ENCODE assay signal across 8 cellular contexts in genomic region chr14:100159107-100159864, GRCh38. TPM values are rescaled to one million over a fixed set of nuclear protein-coding genes. Genes with fewer than 3 reads are reported as not detected.
DNase-seq lines count a peak whose midpoint lies in the region; ATAC-seq, FAIRE-seq and TF ChIP-seq lines count a peak whose summit lies in the region.

TSS of gene DEGS2 (minus strand) at chr14:100159645. CDS start at chr14:100159587, 58 bp downstream.

- H3K4me3 ChIP-seq in mammary epithelial cell (replicated peaks in 1 of 3; ENCODE audit: insufficient read depth in 1 of 3, low read depth in 2 of 3, low read length in 3 of 3) (peak within 1 kb of the TSS in 2 of 3 experiments; percentile 16 to 20), mesodermal cell (ENCODE audit: extremely low read depth, insufficient read depth, low read length, poor library complexity, severe bottlenecking) (peak within 1 kb of the TSS; percentile 11), tibial nerve (peak within 1 kb of the TSS in 2 of 4 donors; percentile 42 to 53)

- peak; percentile 37 for DNase-seq in GM18507 (ENCODE audit: extremely low spot score, insufficient read length, low read depth)
- peak in 4 of 5 donors; percentile 42 to 61 (median 47) for DNase-seq in T-helper 1 cell
- no peak for DNase-seq in mammary epithelial cell
- peak; percentile 20 to 28 for DNase-seq in stimulated activated CD8-positive, alpha-beta memory T cell treated with anti-CD3 and anti-CD28 coated beads, Interleukin-7, amount 100 ng/mL, for 1 hour (ENCODE audit: low read depth in 2 of 2)
- no peak for DNase-seq in tibial nerve (ENCODE audit: low spot score in 2 of 2)

- no peak for TF ChIP-seq POLR2A in tibial nerve (IDR thresholded peaks at IDR 0.05)

- BruUV-seq in mammary epithelial cell (replicated peaks; lab: Mats Ljungman, UMichigan): no TSS peak

- in situ Hi-C loops in mammary epithelial cell (cut with MboI; ENCODE audit: low sequenced_read_pairs in 2 of 2): no loop called here

- no peak for FAIRE-seq in GM18507 (lab: Jason Lieb, UNC)

- peaks cover 11% of the 10 kb centered on the region for H3K9me3 ChIP-seq in mammary epithelial cell (replicated peaks; ENCODE audit: insufficient read depth, low read length)
- peaks cover 8% of the 10 kb centered on the region for H3K9me3 ChIP-seq in mesodermal cell (ENCODE audit: control insufficient read depth, low read length)
- H3K9me3 ChIP-seq in tibial nerve: peaks cover 0 to 12% (median 0%) of the 10 kb centered on the region in 4 donors

- dilution Hi-C loops in mammary epithelial cell (cut with HindIII; ENCODE audit: low sequenced_read_pairs): no loop called here

- peak; percentile 48 for ATAC-seq in HG03045 (IDR thresholded peaks at IDR 0.05; ENCODE audit: unreplicated experiment)
- no peak for ATAC-seq in HG03039 (IDR thresholded peaks at IDR 0.05; ENCODE audit: unreplicated experiment)

- no peaks in the 10 kb centered on the region for H4K20me1 ChIP-seq in mammary epithelial cell (ENCODE audit: insufficient read depth, low read length)

- TF ChIP-seq EP300 in tibial nerve (IDR thresholded peaks at IDR 0.05): no peak

- H3K36me3 ChIP-seq in mammary epithelial cell (ENCODE audit: insufficient read depth, low read length): no peaks in the 10 kb centered on the region
- no peaks in the 10 kb centered on the region for H3K36me3 ChIP-seq in mesodermal cell (ENCODE audit: control insufficient read depth, insufficient read depth, low read length)
- H3K36me3 ChIP-seq in tibial nerve: no peaks in the 10 kb centered on the region

- H3K9ac ChIP-seq in mammary epithelial cell (ENCODE audit: insufficient read depth, low read length): no peak within 1 kb of the TSS

- WGBS in mammary epithelial cell (ENCODE audit: low coverage, missing lambda C conversion rate): 2% methylated on average over 9 of the region's 93 CpGs
- 1 to 2% methylated on average over 66 to 70 of the region's 93 CpGs for WGBS in mesodermal cell (ENCODE audit: insufficient coverage in 2 of 2), 2 experiments
- WGBS in tibial nerve, 2 donors: 1 to 2% methylated on average over 18 to 38 of the region's 93 CpGs

- no peaks in the 10 kb centered on the region for H3K79me2 ChIP-seq in mammary epithelial cell (ENCODE audit: insufficient read depth, low read length)

- intact Hi-C loops in mammary epithelial cell (cut with micrococcal nuclease): loop anchor here (2.0 kb wide), 1 partner anchor 34 kb away; no protein-coding TSS in a partner anchor

- H3K27me3 ChIP-seq in mammary epithelial cell (ENCODE audit: insufficient read depth, low read length) (peaks cover 5% of the 10 kb centered on the region), tibial nerve (peaks cover 0 to 46% of the 10 kb centered on the region in 2 donors)

- peak within 1 kb of the TSS; percentile 67 for H3K4me2 ChIP-seq in mammary epithelial cell (ENCODE audit: insufficient read depth, low read depth, low read length)

- no peak within 1 kb of the TSS for H3K27ac ChIP-seq in mammary epithelial cell (ENCODE audit: insufficient read depth, low read depth, low read length)
- no peak within 1 kb of the TSS for H3K27ac ChIP-seq in mesodermal cell (ENCODE audit: low read depth, low read length, severe bottlenecking)
- H3K27ac ChIP-seq in tibial nerve: peak within 1 kb of the TSS in 1 of 4 donors; percentile 82

- TF ChIP-seq CTCF in mammary epithelial cell (conservative IDR thresholded peaks at IDR 0.05 in 1 of 2, IDR thresholded peaks at IDR 0.05 in 1 of 2; ENCODE audit: extremely low read depth in 1 of 2, insufficient read depth in 1 of 2, low read depth in 1 of 2, low read length in 2 of 2) (no peak), tibial nerve (IDR thresholded peaks at IDR 0.05) (no peak)

- CTCF ChIA-PET in mammary epithelial cell (lab: Charles Lee; ENCODE audit: low non-redundant PET): no interaction called here

- H3K4me1 ChIP-seq in mammary epithelial cell (ENCODE audit: insufficient read depth, low read length): peaks cover 6% of the 10 kb centered on the region
- H3K4me1 ChIP-seq in mesodermal cell (ENCODE audit: control insufficient read depth, insufficient read depth, low read length, poor library complexity, severe bottlenecking): no peaks in the 10 kb centered on the region
- peaks cover 0 to 30% (median 18%) of the 10 kb centered on the region in 4 donors for H3K4me1 ChIP-seq in tibial nerve

- peak within 1 kb of the TSS; percentile 58 for H2AFZ ChIP-seq in mammary epithelial cell (ENCODE audit: low read depth, low read length)

RNA-seq across cellular contexts. Expression of gene DEGS2, which starts in this region (rescaled TPM):
- total RNA-seq in mammary epithelial cell (under 1 TPM; 0.17 to 0.87 TPM), tibial nerve (1 to 10 TPM; 1.3 to 5.1 (median 1.8) TPM)
- polyA plus RNA-seq in mammary epithelial cell: 0.36 TPM
- not detected for polyA minus RNA-seq in mammary epithelial cell
- not detected for polyA plus RNA-seq in mesodermal cell (2013, experiment 1 of 2)
- polyA plus RNA-seq in mesodermal cell (2013, experiment 2 of 2): not detected

Comparison
In these comparisons a context has a peak if more than half of its experiments do, and no peak if none do; other contexts are left out.
1. DNase-seq: peak in GM18507 (single experiment), T-helper 1 cell (4 of 5) and stimulated activated CD8-positive, alpha-beta memory T cell treated with anti-CD3 and anti-CD28 coated beads, Interleukin-7, amount 100 ng/mL, for 1 hour (2 of 2); none in mammary epithelial cell (single experiment) and tibial nerve (0 of 2).